1 cellular context compared by ENCODE assay signal in genomic region chr7:46763348-46763747, GRCh38.
TF ChIP-seq lines count a peak whose summit lies in the region.

No MANE protein-coding gene starts in this region.

TF ChIP-seq in liver, 16 proteins besides CTCF, POLR2A, EP300 and RAD21 (continued from another document):
- no peak for TF ChIP-seq TAF1 (conservative IDR thresholded peaks at IDR 0.05)
- TF ChIP-seq NR2F2 (IDR thresholded peaks at IDR 0.05) = no peak
- peak; percentile 62 to 75 for TF ChIP-seq HNF4A (conservative IDR thresholded peaks at IDR 0.05)
- TF ChIP-seq FOXA1 (IDR thresholded peaks at IDR 0.05) = peak; percentile 63
- TF ChIP-seq MAX (IDR thresholded peaks at IDR 0.05) = peak; percentile 31
- peak; percentile 28 for TF ChIP-seq REST (IDR thresholded peaks at IDR 0.05)
- no peak for TF ChIP-seq HNF4G (IDR thresholded peaks at IDR 0.05)
TF ChIP-seq in liver: peak in this region for 12.
